10 cellular contexts compared by ENCODE assay signal in the genomic region with DNA sequence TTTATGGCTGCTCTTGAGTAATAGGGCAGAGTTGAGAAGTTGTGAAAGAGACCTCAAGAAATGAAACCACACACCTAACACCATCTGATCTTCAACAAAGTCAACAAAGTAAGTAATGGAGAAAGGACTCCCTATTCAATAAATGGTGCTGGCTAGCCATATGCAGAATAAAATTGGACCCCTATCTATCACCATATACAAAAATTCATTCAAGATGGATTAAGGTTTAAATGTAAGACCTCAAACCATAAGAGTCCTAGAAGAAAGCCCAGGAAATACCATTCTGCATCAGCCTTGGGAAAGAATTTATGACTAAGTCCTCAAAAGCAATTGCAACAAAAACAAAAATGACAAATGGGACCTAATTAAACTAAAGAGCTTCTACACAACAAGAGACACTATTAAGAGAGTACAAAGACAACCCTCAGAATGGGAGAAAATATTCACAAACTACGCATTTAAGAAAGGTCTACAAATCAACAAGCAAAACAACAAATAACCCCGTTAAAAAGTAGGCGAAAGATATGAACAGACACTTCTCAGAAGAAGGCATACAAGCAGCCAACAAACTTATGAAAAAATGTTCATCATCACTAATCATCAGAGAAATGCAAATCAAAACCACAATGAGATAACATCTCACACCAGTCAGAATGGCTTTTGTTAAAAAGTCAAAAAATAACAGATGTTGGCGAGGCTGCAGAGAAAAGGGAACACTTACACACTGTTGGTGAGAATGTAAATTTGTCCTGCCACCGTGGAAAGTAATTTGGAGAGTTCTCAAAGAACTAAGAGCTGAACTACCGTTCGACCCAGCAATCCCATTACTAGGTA. TPM values are rescaled to one million over a fixed set of nuclear protein-coding genes. Genes with fewer than 3 reads are reported as not detected.
DNase-seq lines count a peak whose midpoint lies in the region; ATAC-seq and TF ChIP-seq lines count a peak whose summit lies in the region.
"Had no signal": no experiment of that assay in that cellular context is flagged by ENCODE, and none has a peak within 500 bp of the region (broad histone marks: within the 10 kb centered on the region; RNA-seq: fewer than 3 reads in every experiment).

No MANE protein-coding gene starts in this region.

- no peaks in the 10 kb centered on the region for H3K9me3 Mint-ChIP-seq in activated CD8-positive, alpha-beta T cell treated with anti-CD3 and anti-CD28 coated beads, Interleukin-2, amount 10 ng/mL, durations not matched to agents 7 days and 5 days (ENCODE audit: insufficient read depth)

- H3K36me3 ChIP-seq in ACC112 (ENCODE audit: insufficient read depth, low read length): no peaks in the 10 kb centered on the region

- H3K4me1 Mint-ChIP-seq in activated CD8-positive, alpha-beta T cell treated with anti-CD3 and anti-CD28 coated beads, Interleukin-2, amount 10 ng/mL, durations not matched to agents 7 days and 5 days (ENCODE audit: low read depth): peaks cover 69% of the 10 kb centered on the region

- H3K4me3 Mint-ChIP-seq in activated CD8-positive, alpha-beta T cell treated with anti-CD3 and anti-CD28 coated beads, Interleukin-2, amount 10 ng/mL, durations not matched to agents 7 days and 5 days: peak overlapping the region; percentile 35

- H3K4me1 ChIP-seq in ACC112 (ENCODE audit: control insufficient read depth, insufficient read depth, low read length, unreplicated experiment): peaks cover 42% of the 10 kb centered on the region

- H3K36me3 Mint-ChIP-seq in activated CD8-positive, alpha-beta T cell treated with anti-CD3 and anti-CD28 coated beads, Interleukin-2, amount 10 ng/mL, durations not matched to agents 7 days and 5 days (ENCODE audit: low read depth): peaks cover 55% of the 10 kb centered on the region

- H3K27ac ChIP-seq in ACC112 (ENCODE audit: low read depth, low read length): peak overlapping the region; percentile 91

- H2AFZ ChIP-seq in ACC112 (ENCODE audit: low read length, unreplicated experiment): no peak overlapping the region

- H3K27me3 ChIP-seq in ACC112 (ENCODE audit: insufficient read depth, low read length): no peaks in the 10 kb centered on the region

- H3K4me3 ChIP-seq in ACC112 (ENCODE audit: low read depth, low read length): peak overlapping the region; percentile 61

- POLR2A ChIA-PET in HEK293T (lab: Yijun Ruan, JAX): no interaction called here
- POLR2A ChIA-PET in activated CD8-positive, alpha-beta T cell treated with anti-CD3 and anti-CD28 coated beads, Interleukin-2, amount 10 ng/mL, durations not matched to agents 7 days and 5 days (lab: Charles Lee): interaction anchor here (1.3 kb wide), 1 partner anchor 141 kb away, joined by 3 read pairs; no protein-coding TSS in a partner anchor

- CTCF ChIA-PET in HEK293T (lab: Yijun Ruan, JAX): interaction anchor here (0.6 to 4.9 kb wide), 3 partner anchors 12 to 1974 kb away, joined by 3 to 102 read pairs (median 3); no protein-coding TSS in a partner anchor
- CTCF ChIA-PET in activated CD8-positive, alpha-beta T cell treated with anti-CD3 and anti-CD28 coated beads, Interleukin-2, amount 10 ng/mL, durations not matched to agents 7 days and 5 days (lab: Charles Lee): interaction anchor here (1.0 to 9.6 kb wide), 3 partner anchors 25 to 144 kb away, joined by 3 to 496 read pairs (median 13); no protein-coding TSS in a partner anchor

- DNase-seq in HEK293T (ENCODE audit: extremely low spot score): no peak
- DNase-seq in activated CD8-positive, alpha-beta T cell treated with anti-CD3 and anti-CD28 coated beads, Interleukin-2, amount 10 ng/mL, durations not matched to agents 7 days and 5 days: no peak
- peak; percentile 15 for DNase-seq in hepatic stellate cell (ENCODE audit: low spot score)
- DNase-seq in mesenteric fat pad (ENCODE audit: low spot score): no peak
- DNase-seq: erythroblast; stimulated activated CD4-positive, alpha-beta T cell treated with anti-CD3 and anti-CD28 coated beads, Interleukin-2, amount 100 ng/mL, for 24 hours had no signal

- peaks cover 75% of the 10 kb centered on the region for H3K79me2 ChIP-seq in ACC112 (ENCODE audit: control insufficient read depth, insufficient read depth, low read length, unreplicated experiment)

- no peak for ATAC-seq in activated CD8-positive, alpha-beta T cell treated with anti-CD3 and anti-CD28 coated beads, Interleukin-2, amount 10 ng/mL, durations not matched to agents 7 days and 5 days
- ATAC-seq in GM18502 (IDR thresholded peaks at IDR 0.05; ENCODE audit: poor library complexity, unreplicated experiment) (no peak), GM19455 (IDR thresholded peaks at IDR 0.05; ENCODE audit: unreplicated experiment) (no peak), GM21390 (IDR thresholded peaks at IDR 0.05; ENCODE audit: unreplicated experiment) (no peak)

- no peaks in the 10 kb centered on the region for H3K27me3 Mint-ChIP-seq in activated CD8-positive, alpha-beta T cell treated with anti-CD3 and anti-CD28 coated beads, Interleukin-2, amount 10 ng/mL, durations not matched to agents 7 days and 5 days (ENCODE audit: low read depth)

- H3K27ac Mint-ChIP-seq in activated CD8-positive, alpha-beta T cell treated with anti-CD3 and anti-CD28 coated beads, Interleukin-2, amount 10 ng/mL, durations not matched to agents 7 days and 5 days: peak overlapping the region; percentile 54

TF ChIP-seq in HEK293T, 16 proteins besides CTCF, POLR2A, EP300 and RAD21:
- TF ChIP-seq FOXA1 (IDR thresholded peaks at IDR 0.05) (no peak), PKNOX1 (IDR thresholded peaks at IDR 0.05) (peak; percentile 22; the same call in 1 of the 2 replicates), L3MBTL2 (conservative IDR thresholded peaks at IDR 0.05) (no peak)
TF ChIP-seq in HEK293T: peak in this region for 1.

RNA-seq across cellular contexts. Expression of gene MAP3K5, which starts 4.0 kb away (rescaled TPM):
- total RNA-seq in activated CD8-positive, alpha-beta T cell treated with anti-CD3 and anti-CD28 coated beads, Interleukin-2, amount 10 ng/mL, durations not matched to agents 7 days and 5 days: 10 to 100 TPM; 15.0 to 15.1 TPM
- 24.4 TPM for total RNA-seq in mesenteric fat pad

RNA-seq across cellular contexts. Expression of gene PEX7, which starts 34.1 kb away (rescaled TPM):
- total RNA-seq in activated CD8-positive, alpha-beta T cell treated with anti-CD3 and anti-CD28 coated beads, Interleukin-2, amount 10 ng/mL, durations not matched to agents 7 days and 5 days: 1 to 10 TPM; 2.5 to 3.3 TPM
- total RNA-seq in mesenteric fat pad: 5.3 TPM
